Comparison of ENCODE assay signal across 15 cellular contexts in the genomic region with DNA sequence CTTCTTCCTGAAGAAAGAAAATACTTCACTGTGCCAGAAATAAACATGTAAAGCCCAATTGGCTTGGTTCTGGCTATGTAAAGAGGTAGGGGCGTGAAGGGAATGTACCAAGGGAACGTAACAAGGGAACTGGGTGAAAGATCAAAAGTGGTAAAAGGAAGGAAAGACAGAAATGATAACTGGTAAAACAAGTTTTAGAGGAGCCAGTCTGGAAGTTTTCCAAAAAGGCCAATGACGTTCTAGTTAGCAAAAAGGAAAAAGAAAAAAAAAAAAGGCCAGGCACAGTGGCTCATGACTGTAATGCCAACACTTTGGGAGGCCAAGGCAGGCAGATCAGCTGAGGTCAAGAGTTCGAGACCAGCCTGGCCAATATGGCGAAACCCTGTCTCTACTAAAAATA. TPM values are rescaled to one million over a fixed set of nuclear protein-coding genes. Genes with fewer than 3 reads are reported as not detected.
DNase-seq lines count a peak whose midpoint lies in the region; ATAC-seq and TF ChIP-seq lines count a peak whose summit lies in the region.
"Had no signal": no experiment of that assay in that cellular context is flagged by ENCODE, and none has a peak within 500 bp of the region (broad histone marks: within the 10 kb centered on the region; RNA-seq: fewer than 3 reads in every experiment).

No MANE protein-coding gene starts in this region.

- POLR2A ChIA-PET in CD4-positive, alpha-beta T cell (lab: Charles Lee): interaction anchor here (1.1 kb wide), 1 partner anchor 35 kb away, joined by 3 read pairs; no protein-coding TSS in a partner anchor

- no TSS peak for BruUV-seq in mammary epithelial cell (replicated peaks; lab: Mats Ljungman, UMichigan)

- H3K36me3 ChIP-seq in heart left ventricle (no peaks in the 10 kb centered on the region), mammary epithelial cell (ENCODE audit: insufficient read depth, low read length) (peaks cover 3% of the 10 kb centered on the region), uterus (no peaks in the 10 kb centered on the region)
- H3K36me3 ChIP-seq: HAP-1 had no signal

- H3K36me3 Mint-ChIP-seq in type B pancreatic cell: peaks cover 5% of the 10 kb centered on the region
- H3K36me3 Mint-ChIP-seq in CD4-positive, alpha-beta T cell (ENCODE audit: low read depth): peaks cover 28% of the 10 kb centered on the region

- H3K27me3 Mint-ChIP-seq in type B pancreatic cell: peaks cover 4% of the 10 kb centered on the region
- no peaks in the 10 kb centered on the region for H3K27me3 Mint-ChIP-seq in CD4-positive, alpha-beta T cell

- no peak overlapping the region for H3K9ac ChIP-seq in mammary epithelial cell (ENCODE audit: insufficient read depth, low read length)

- 45 to 61% (median 49%) methylated on average over 5 of the region's 5 CpGs for WGBS in heart left ventricle, 4 donors
- WGBS in mammary epithelial cell (ENCODE audit: low coverage, missing lambda C conversion rate): 25% methylated on average over 5 of the region's 5 CpGs

- peak overlapping the region; percentile 31 for H3K4me3 Mint-ChIP-seq in type B pancreatic cell
- H3K4me3 Mint-ChIP-seq in CD4-positive, alpha-beta T cell: no peak overlapping the region

- no peak for TF ChIP-seq POLR2A in heart left ventricle (IDR thresholded peaks at IDR 0.05)
- no peak for TF ChIP-seq POLR2A in uterus (IDR thresholded peaks at IDR 0.05)

- no peak for DNase-seq in heart left ventricle
- DNase-seq in left ventricle myocardium superior: no peak
- DNase-seq in mammary epithelial cell: peak; percentile 87
- no peak for DNase-seq in left colon
- DNase-seq in type B pancreatic cell (ENCODE audit: extremely low spot score, unreplicated experiment): no peak
- DNase-seq in CD4-positive, alpha-beta T cell: no peak
- no peak for DNase-seq in uterus
- DNase-seq: activated CD8-positive, alpha-beta memory T cell treated with anti-CD3 and anti-CD28 coated beads, Interleukin-2, amount 50 U/mL, for 4 hours; foreskin melanocyte; kidney glomerular epithelial cell; NCI-H774 had no signal

- CTCF ChIA-PET in mammary epithelial cell (lab: Charles Lee; ENCODE audit: low non-redundant PET): no interaction called here
- CTCF ChIA-PET in CD4-positive, alpha-beta T cell (lab: Charles Lee): no interaction called here

- intact Hi-C loops in heart left ventricle (cut with DNase I): no loop called here
- intact Hi-C loops in left ventricle myocardium superior (cut with micrococcal nuclease): no loop called here
- intact Hi-C loops in mammary epithelial cell (cut with micrococcal nuclease): loop anchor here (1.0 kb wide), 1 partner anchor 14 kb away; no protein-coding TSS in a partner anchor
- intact Hi-C loops in left colon (cut with DNase I, micrococcal nuclease): no loop called here
- intact Hi-C loops in CD4-positive, alpha-beta T cell (cut with DNase I, micrococcal nuclease): no loop called here
- intact Hi-C loops in uterus (cut with DNase I; ENCODE audit: low total_unique reads): no loop called here

- peak overlapping the region; percentile 94 for H3K27ac Mint-ChIP-seq in type B pancreatic cell
- no peak overlapping the region for H3K27ac Mint-ChIP-seq in CD4-positive, alpha-beta T cell
- H3K27ac Mint-ChIP-seq: activated naive CD4-positive, alpha-beta T cell treated with anti-CD3 and anti-CD28 coated beads, Interleukin-2, amount 50 U/mL, for 72 hours had no signal

- in situ Hi-C loops in mammary epithelial cell (cut with MboI; ENCODE audit: low sequenced_read_pairs in 2 of 2): no loop called here

- TF ChIP-seq CTCF in heart left ventricle (IDR thresholded peaks at IDR 0.05): no peak
- TF ChIP-seq CTCF in mammary epithelial cell (conservative IDR thresholded peaks at IDR 0.05 in 1 of 2, IDR thresholded peaks at IDR 0.05 in 1 of 2; ENCODE audit: extremely low read depth in 1 of 2, insufficient read depth in 1 of 2, low read depth in 1 of 2, low read length in 2 of 2): no peak
- no peak for TF ChIP-seq CTCF in type B pancreatic cell (conservative IDR thresholded peaks at IDR 0.05)
- TF ChIP-seq CTCF in CD4-positive, alpha-beta T cell (IDR thresholded peaks at IDR 0.05): no peak
- TF ChIP-seq CTCF in uterus (IDR thresholded peaks at IDR 0.05): no peak

- H3K27ac ChIP-seq in heart left ventricle (peak overlapping the region in 8 of 12 donors; percentile 5 to 68 (median 38)), mammary epithelial cell (ENCODE audit: insufficient read depth, low read depth, low read length) (peak overlapping the region; percentile 50), uterus (peak overlapping the region in 1 of 2 donors; percentile 72)
- H3K27ac ChIP-seq in CD4-positive, alpha-beta T cell (ENCODE audit: low read depth, low read length): no peak overlapping the region
- H3K27ac ChIP-seq: neutrophil had no signal

- H3K4me1 Mint-ChIP-seq in type B pancreatic cell (ENCODE audit: unreplicated experiment): peaks cover 8% of the 10 kb centered on the region
- peaks cover 20% of the 10 kb centered on the region for H3K4me1 Mint-ChIP-seq in CD4-positive, alpha-beta T cell (ENCODE audit: low read depth)

- peaks cover 10% of the 10 kb centered on the region for H3K9me3 Mint-ChIP-seq in type B pancreatic cell
- peaks cover 10% of the 10 kb centered on the region for H3K9me3 Mint-ChIP-seq in CD4-positive, alpha-beta T cell

- no peaks in the 10 kb centered on the region for H3K79me2 ChIP-seq in mammary epithelial cell (ENCODE audit: insufficient read depth, low read length)

- H3K4me3 ChIP-seq in heart left ventricle (no peak overlapping the region), mammary epithelial cell (replicated peaks in 1 of 3; ENCODE audit: insufficient read depth in 1 of 3, low read depth in 2 of 3, low read length in 3 of 3) (no peak overlapping the region), uterus (no peak overlapping the region)
- H3K4me3 ChIP-seq: HAP-1 had no signal

- H3K27me3 ChIP-seq in heart left ventricle (no peaks in the 10 kb centered on the region), mammary epithelial cell (ENCODE audit: insufficient read depth, low read length) (no peaks in the 10 kb centered on the region), uterus (no peaks in the 10 kb centered on the region)
- no peaks in the 10 kb centered on the region for H3K27me3 ChIP-seq in CD4-positive, alpha-beta T cell (ENCODE audit: control insufficient read depth, insufficient read depth, low read length)
- H3K27me3 ChIP-seq: neutrophil had no signal

- peak overlapping the region; percentile 44 for H3K4me2 ChIP-seq in mammary epithelial cell (ENCODE audit: insufficient read depth, low read depth, low read length)

- H3K9me3 ChIP-seq in heart left ventricle: peaks cover 0 to 9% (median 0%) of the 10 kb centered on the region in 12 donors
- no peaks in the 10 kb centered on the region for H3K9me3 ChIP-seq in mammary epithelial cell (replicated peaks; ENCODE audit: insufficient read depth, low read length)
- peaks cover 7% of the 10 kb centered on the region for H3K9me3 ChIP-seq in CD4-positive, alpha-beta T cell (ENCODE audit: control insufficient read depth, low read length)
- H3K9me3 ChIP-seq in uterus: no peaks in the 10 kb centered on the region
- H3K9me3 ChIP-seq: HAP-1, neutrophil had no signal

- H3K4me1 ChIP-seq in heart left ventricle (peaks cover 0 to 16% (median 4%) of the 10 kb centered on the region in 12 donors), mammary epithelial cell (ENCODE audit: insufficient read depth, low read length) (peaks cover 11% of the 10 kb centered on the region), uterus (no peaks in the 10 kb centered on the region)

- H2AFZ ChIP-seq in mammary epithelial cell (ENCODE audit: low read depth, low read length): peak overlapping the region; percentile 22

- dilution Hi-C loops in mammary epithelial cell (cut with HindIII; ENCODE audit: low sequenced_read_pairs): no loop called here

- no peak for ATAC-seq in heart left ventricle
- no peak for ATAC-seq in left ventricle myocardium superior
- peak; percentile 90 for ATAC-seq in left colon
- ATAC-seq in CD4-positive, alpha-beta T cell (ENCODE audit: poor library complexity): no peak
- no peak for ATAC-seq in GM19463 (IDR thresholded peaks at IDR 0.05; ENCODE audit: unreplicated experiment)
- ATAC-seq: activated naive CD4-positive, alpha-beta T cell treated with anti-CD3 and anti-CD28 coated beads, Interleukin-2, amount 50 U/mL, for 72 hours had no signal

- no peaks in the 10 kb centered on the region for H4K20me1 ChIP-seq in mammary epithelial cell (ENCODE audit: insufficient read depth, low read length)

RNA-seq across cellular contexts. Expression of a gene that starts 21.2 kb away (rescaled TPM):
- total RNA-seq in heart left ventricle (1 to 10 TPM in 2 of 9 donors, under 1 TPM in 1, not detected in 6; 0.23 to 2.2 (median 1.8) TPM), left ventricle myocardium superior (not detected), mammary epithelial cell (under 1 TPM in 1 of 2 donors, not detected in 1; 0.33 TPM), left colon (under 1 TPM; 0.18 to 0.22 TPM), type B pancreatic cell (ENCODE audit: low replicate concordance) (not detected in 2 replicates), uterus (under 1 TPM in 1 of 4 donors, not detected in 3; 0.69 TPM)
- polyA plus RNA-seq in heart left ventricle (under 1 TPM in 1 of 2 donors, not detected in 1; 0.08 TPM), mammary epithelial cell (0.03 TPM)
- not detected for polyA minus RNA-seq in mammary epithelial cell
- 1 to 10 TPM in 1 of 2 experiments, under 1 TPM in 1; 0.70 to 1.3 TPM for total RNA-seq in CD4-positive, alpha-beta T cell
